ENCODE assay signal across 6 cellular contexts in genomic region chr6:152055517-152055916, GRCh38.
"Had no signal": no experiment of that assay in that cellular context is flagged by ENCODE, and none has a peak within 500 bp of the region (broad histone marks: within the 10 kb centered on the region; RNA-seq: fewer than 3 reads in every experiment).

No MANE protein-coding gene starts in this region.

- ATAC-seq: GM23338, K562 had no signal

- H3K4me3 Mint-ChIP-seq: GM23338, H9, HFFc6 had no signal

- H3K4me2 ChIP-seq: GM23338 had no signal

- H3K27ac Mint-ChIP-seq: GM23338, H9, HFFc6 had no signal

- H3K4me3 ChIP-seq: GM23338, K562 had no signal

- H2AFZ ChIP-seq: GM23338 had no signal

- H3K9me3 Mint-ChIP-seq: GM23338, H9, HFFc6 had no signal

- DNase-seq: H9, HCEC 1CT, HFFc6, IMR-90 had no signal
